In genomic region chr3:195261925-195262324, GRCh38 we compare ENCODE assay signal across 28 cellular contexts.
"Had no signal": no experiment of that assay in that cellular context is flagged by ENCODE, and none has a peak within 500 bp of the region (broad histone marks: within the 10 kb centered on the region; RNA-seq: fewer than 3 reads in every experiment).

No MANE protein-coding gene starts in this region.

- H3K27ac Mint-ChIP-seq: nephron; progenitor cell of endocrine pancreas; stimulated activated effector memory CD8-positive, alpha-beta T cell treated with anti-CD3 and anti-CD28 coated beads, Interleukin-12 subunit alpha, Interleukin-12 subunit beta, amount 100 ng/mL, for 72 hours; stimulated activated naive B cell treated with anti-CD40 and anti-IgM and Interleukin-4, amounts not matched to agents 10 μg/mL and 1 μg/mL and 100 μg/mL, for 72 hours; stimulated activated naive CD8-positive, alpha-beta T cell treated with anti-CD3 and anti-CD28 coated beads, Interleukin-15, Interleukin-2, amounts not matched to agents 100 ng/mL and 50 ng/mL, for 24 hours had no signal

- H2AFZ ChIP-seq: parathyroid adenoma had no signal

- H3K4me3 Mint-ChIP-seq: stimulated activated naive B cell treated with anti-CD40 and anti-IgM and Interleukin-4, amounts not matched to agents 10 μg/mL and 1 μg/mL and 100 μg/mL, for 72 hours; stimulated activated naive CD8-positive, alpha-beta T cell treated with anti-CD3 and anti-CD28 coated beads, Interleukin-15, Interleukin-2, amounts not matched to agents 100 ng/mL and 50 ng/mL, for 24 hours had no signal

- H3K27ac ChIP-seq: ovary, parathyroid adenoma, psoas muscle, right lobe of liver, sigmoid colon, stomach, thoracic aorta, thyroid gland, tibial nerve, vagina had no signal

- H3K9me3 Mint-ChIP-seq: natural killer cell; nephron; stimulated activated effector memory CD8-positive, alpha-beta T cell treated with anti-CD3 and anti-CD28 coated beads, Interleukin-12 subunit alpha, Interleukin-12 subunit beta, amount 100 ng/mL, for 72 hours; stimulated activated naive B cell treated with anti-CD40 and anti-IgM and Interleukin-4, amounts not matched to agents 10 μg/mL and 1 μg/mL and 100 μg/mL, for 72 hours; stimulated activated naive CD8-positive, alpha-beta T cell treated with anti-CD3 and anti-CD28 coated beads, Interleukin-15, Interleukin-2, amounts not matched to agents 100 ng/mL and 50 ng/mL, for 24 hours had no signal

- H3K4me3 ChIP-seq: ovary, psoas muscle, right lobe of liver, sigmoid colon, stomach, thoracic aorta, thyroid gland, tibial nerve, upper lobe of left lung, vagina had no signal

- H3K36me3 ChIP-seq: ovary, right lobe of liver, thoracic aorta, thyroid gland, vagina had no signal

- H3K9me3 ChIP-seq: ovary, psoas muscle, right lobe of liver, sigmoid colon, stomach, thoracic aorta, thyroid gland, tibial nerve, upper lobe of left lung, vagina had no signal

- H3K27me3 Mint-ChIP-seq: stimulated activated naive B cell treated with anti-CD40 and anti-IgM and Interleukin-4, amounts not matched to agents 10 μg/mL and 1 μg/mL and 100 μg/mL, for 72 hours; stimulated activated naive CD8-positive, alpha-beta T cell treated with anti-CD3 and anti-CD28 coated beads, Interleukin-15, Interleukin-2, amounts not matched to agents 100 ng/mL and 50 ng/mL, for 24 hours had no signal

- H3K36me3 Mint-ChIP-seq: natural killer cell had no signal

- DNase-seq: natural killer cell; occipital lobe; ovary; posterior cingulate gyrus; psoas muscle; right lobe of liver; sigmoid colon; small intestine; stimulated activated CD4-positive, alpha-beta T cell treated with anti-CD3 and anti-CD28 coated beads, Interleukin-15, amount 100 ng/mL, for 24 hours; stimulated activated CD4-positive, alpha-beta T cell treated with anti-CD3 and anti-CD28 coated beads, Interleukin-2, amount 100 ng/mL, for 24 hours; stimulated activated CD4-positive, alpha-beta T cell treated with anti-CD3 and anti-CD28 coated beads, Interleukin-2, amount 100 ng/mL, for 48 hours; stimulated activated CD4-positive, alpha-beta T cell treated with anti-CD3 and anti-CD28 coated beads, Interleukin-4, amount 100 ng/mL, for 24 hours; stimulated activated naive B cell treated with anti-CD40 and anti-IgM and Interleukin-4, amounts not matched to agents 10 μg/mL and 1 μg/mL and 100 μg/mL, for 72 hours; stimulated activated naive CD4-positive, alpha-beta T cell treated with Interleukin-2 at 50 U/mL for 16 hours; stomach; thyroid gland; trophoblast cell; upper lobe of left lung had no signal

- ATAC-seq: natural killer cell; psoas muscle; right cardiac atrium; right lobe of liver; stimulated activated effector memory CD8-positive, alpha-beta T cell treated with anti-CD3 and anti-CD28 coated beads, Interleukin-12 subunit alpha, Interleukin-12 subunit beta, amount 100 ng/mL, for 72 hours; stimulated activated naive B cell treated with anti-CD40 and anti-IgM and Interleukin-4, amounts not matched to agents 10 μg/mL and 1 μg/mL and 100 μg/mL, for 72 hours had no signal

- H3K27me3 ChIP-seq: ovary, right lobe of liver, sigmoid colon, stomach, thyroid gland, tibial nerve, upper lobe of left lung, vagina had no signal

- H3K9ac ChIP-seq: parathyroid adenoma had no signal

- FAIRE-seq: small intestine, urothelium cell line had no signal
